Comparison of ENCODE assay signal across 8 cellular contexts in genomic region chr6:114342086-114342825, GRCh38. TPM values are rescaled to one million over a fixed set of nuclear protein-coding genes. Genes with fewer than 3 reads are reported as not detected.
DNase-seq lines count a peak whose midpoint lies in the region; ATAC-seq, FAIRE-seq and TF ChIP-seq lines count a peak whose summit lies in the region.

No MANE protein-coding gene starts in this region.

- no peak overlapping the region for H2BK15ac ChIP-seq in mesendoderm (replicated peaks; ENCODE audit: low read depth)

- no peak overlapping the region for H3K27ac ChIP-seq in colonic mucosa
- H3K27ac ChIP-seq in mesendoderm (ENCODE audit: low read depth, low read length) = peak overlapping the region; percentile 46

- no peak overlapping the region for H4K5ac ChIP-seq in mesendoderm (ENCODE audit: low read length)

- H3K9ac ChIP-seq in colonic mucosa (ENCODE audit: low read depth in 2 of 2, low read length in 2 of 2) (no peak overlapping the region), mesendoderm (ENCODE audit: low read length) (peak overlapping the region; percentile 85)

- H3K4me2 ChIP-seq in mesendoderm (ENCODE audit: low read length) = peak overlapping the region; percentile 95

- H3K23ac ChIP-seq in mesendoderm (ENCODE audit: low read length) = no peak overlapping the region

- H3K27me3 ChIP-seq in colonic mucosa (peaks cover 30% of the 10 kb centered on the region), mesendoderm (ENCODE audit: insufficient read depth, low read length, poor library complexity) (no peaks in the 10 kb centered on the region)

- H3K18ac ChIP-seq in mesendoderm (ENCODE audit: low read length) = peak overlapping the region; percentile 15

- peak; percentile 8 for DNase-seq in D721Med (ENCODE audit: insufficient read length, low spot score)
- DNase-seq in M059J (ENCODE audit: low read depth) = peak; percentile 20
- peak; percentile 18 for DNase-seq in colonic mucosa
- peak; percentile 69 for DNase-seq in mesendoderm
- DNase-seq in ureter (ENCODE audit: low spot score) = peak; percentile 53
- no peak for DNase-seq in NCI-H526 treated with DMSO at 0.1 percent for 48 hours (lab: John Stamatoyannopoulos, UW)

- no peak overlapping the region for H2AK5ac ChIP-seq in mesendoderm (ENCODE audit: low read length)

- H3K36me3 ChIP-seq in colonic mucosa (no peaks in the 10 kb centered on the region), mesendoderm (ENCODE audit: control insufficient read depth, insufficient read depth, low read length) (no peaks in the 10 kb centered on the region)

- H3K4me3 ChIP-seq in colonic mucosa (peak overlapping the region; percentile 50), mesendoderm (ENCODE audit: low read length) (peak overlapping the region; percentile 80)

- peak overlapping the region; percentile 16 for H2BK5ac ChIP-seq in mesendoderm (ENCODE audit: low read length)

- peaks cover 7% of the 10 kb centered on the region for H3K79me2 ChIP-seq in mesendoderm (ENCODE audit: control insufficient read depth, insufficient read depth, low read length)

- H3K56ac ChIP-seq in mesendoderm (ENCODE audit: low read length) = peak overlapping the region; percentile 90

- peak overlapping the region; percentile 21 for H3K4ac ChIP-seq in mesendoderm (ENCODE audit: low read depth, low read length)

- whole genome bisulfite sequencing in mesendoderm (ENCODE audit: extremely low coverage, insufficient coverage, low lambda C conversion rate) = no CpG with 5 or more reads among the region's 92 CpGs

- H3K79me1 ChIP-seq in mesendoderm (ENCODE audit: low read length) = no peaks in the 10 kb centered on the region

- FAIRE-seq in D721Med (lab: Jason Lieb, UNC) = no peak

- no peak overlapping the region for H4K8ac ChIP-seq in mesendoderm (ENCODE audit: low read depth, low read length)

- ATAC-seq in HG03469 (IDR thresholded peaks at IDR 0.05; ENCODE audit: unreplicated experiment) = no peak
- ATAC-seq in HG03439 (IDR thresholded peaks at IDR 0.05; ENCODE audit: unreplicated experiment) = no peak

- intact Hi-C loops in colonic mucosa (cut with DNase I) = no loop called here

- H3K4me1 ChIP-seq in colonic mucosa (no peaks in the 10 kb centered on the region), mesendoderm (ENCODE audit: control insufficient read depth, low read depth, low read length) (peaks cover 2% of the 10 kb centered on the region)

- H3K9me3 ChIP-seq in colonic mucosa = no peaks in the 10 kb centered on the region

- H2BK120ac ChIP-seq in mesendoderm (ENCODE audit: low read depth, low read length) = no peak overlapping the region

- TF ChIP-seq CTCF in D721Med (IDR thresholded peaks at IDR 0.05; ENCODE audit: insufficient read depth, missing control alignments) (no peak), colonic mucosa (IDR thresholded peaks at IDR 0.05) (no peak)

RNA-seq across cellular contexts. Expression of gene HS3ST5, which starts 0.6 kb away (rescaled TPM):
- not detected in 2 replicates for total RNA-seq in M059J (2014; rRNA removed; shearing (Covaris generic))
- total RNA-seq in colonic mucosa = under 1 TPM; 0.05 to 0.16 TPM
- 2.4 TPM for polyA plus RNA-seq in mesendoderm (2013, experiment 1 of 2)
- polyA plus RNA-seq in mesendoderm (2013, experiment 2 of 2) = 2.3 TPM
- 3.2 TPM for total RNA-seq in ureter
